In genomic region chr11:68903288-68903630, GRCh38 we compare ENCODE assay signal across 8 cellular contexts. TPM values are rescaled to one million over a fixed set of nuclear protein-coding genes. Genes with fewer than 3 reads are reported as not detected.
DNase-seq lines count a peak whose midpoint lies in the region; ATAC-seq and TF ChIP-seq lines count a peak whose summit lies in the region.

No MANE protein-coding gene starts in this region.

- peaks cover 0 to 46% (median 36%) of the 10 kb centered on the region in 9 donors for H3K36me3 ChIP-seq in heart left ventricle
- H3K36me3 ChIP-seq in SK-N-MC (ENCODE audit: insufficient read depth, low read length): peaks cover 38% of the 10 kb centered on the region
- peaks cover 15% of the 10 kb centered on the region for H3K36me3 ChIP-seq in skeletal muscle satellite cell (ENCODE audit: insufficient read depth, low read length)

- peak overlapping the region; percentile 90 for H3K9ac ChIP-seq in SK-N-MC (ENCODE audit: insufficient read length)
- H3K9ac ChIP-seq in skeletal muscle satellite cell (ENCODE audit: low read depth, low read length): peak overlapping the region; percentile 94

- WGBS in heart left ventricle, 4 donors: 5 to 7% (median 6%) methylated on average over 10 of the region's 10 CpGs

- H3K4me2 ChIP-seq in skeletal muscle satellite cell (ENCODE audit: low read length): peak overlapping the region; percentile 92

- peak in 2 of 4 donors; percentile 2 to 5 for ATAC-seq in heart left ventricle
- no peak for ATAC-seq in left cardiac atrium

- H3K4me1 ChIP-seq in heart left ventricle (peaks cover 10 to 42% (median 28%) of the 10 kb centered on the region in 12 donors), skeletal muscle satellite cell (ENCODE audit: control insufficient read depth, insufficient read depth, low read length) (peaks cover 15% of the 10 kb centered on the region)

- no peaks in the 10 kb centered on the region for H3K9me3 ChIP-seq in heart left ventricle
- H3K9me3 ChIP-seq in SK-N-MC (ENCODE audit: low read depth, low read length): no peaks in the 10 kb centered on the region
- no peaks in the 10 kb centered on the region for H3K9me3 ChIP-seq in skeletal muscle satellite cell (replicated peaks; ENCODE audit: low read length)

- TF ChIP-seq CTCF in heart left ventricle (IDR thresholded peaks at IDR 0.05) (no peak), fibroblast of the aortic adventitia (IDR thresholded peaks at IDR 0.05; ENCODE audit: insufficient read depth, low read length) (no peak)

- intact Hi-C loops in heart left ventricle (cut with DNase I): loop anchor here in 3 of 10 donors (5.0 to 10.0 kb wide), 5 partner anchors 61 to 184 kb away; partner anchors contain the start of genes CPT1A (in 1 of the 3) and TPCN2 (in 1 of the 3)
- intact Hi-C loops in left cardiac atrium (cut with DNase I): loop anchor here in 1 of 2 donors (10.0 kb wide), 1 partner anchor 142 kb away; the partner anchor contains the start of gene TPCN2

- H3K27ac ChIP-seq in heart left ventricle (peak overlapping the region in 11 of 12 donors; percentile 75 to 93 (median 87)), SK-N-MC (peak overlapping the region; percentile 71)

- H3K4me3 ChIP-seq in heart left ventricle (peak overlapping the region; percentile 73 to 96 (median 86)), SK-N-MC (peak overlapping the region; percentile 96), fibroblast of the aortic adventitia (ENCODE audit: low read depth, low read length) (peak overlapping the region; percentile 100), skeletal muscle satellite cell (ENCODE audit: low read length) (peak overlapping the region; percentile 97)

- H3K27me3 ChIP-seq in heart left ventricle: no peaks in the 10 kb centered on the region
- H3K27me3 ChIP-seq in skeletal muscle satellite cell (ENCODE audit: control insufficient read depth, insufficient read depth, low read length): no peaks in the 10 kb centered on the region

- DNase-seq in heart left ventricle (no peak), left cardiac atrium (no peak), SK-N-MC (ENCODE audit: low read depth, low spot score) (no peak), fibroblast of the aortic adventitia (ENCODE audit: low read depth) (no peak), middle frontal gyrus (ENCODE audit: extremely low spot score, low spot score) (no peak), NCI-H2171 (lab: John Stamatoyannopoulos, UW) (no peak), AG20443 (ENCODE audit: low spot score) (no peak)

- no peak for TF ChIP-seq POLR2A in heart left ventricle (IDR thresholded peaks at IDR 0.05)

RNA-seq across cellular contexts. Expression of gene MRPL21, which starts 0.4 kb away (rescaled TPM):
- 100 to 1,000 TPM in 2 of 9 donors, 10 to 100 TPM in 7; 59.9 to 120 (median 87.9) TPM for total RNA-seq in heart left ventricle
- polyA plus RNA-seq in heart left ventricle: 100 to 1,000 TPM; 117 to 230 TPM
- 10 to 100 TPM; 76.0 to 89.7 TPM for total RNA-seq in left cardiac atrium
- 57.8 and 62.9 TPM in 2 replicates for total RNA-seq in fibroblast of the aortic adventitia (ENCODE audit: low replicate concordance)
- 75.3 and 85.0 TPM in 2 replicates for total RNA-seq in skeletal muscle satellite cell (2012; rRNA removed)

RNA-seq across cellular contexts. Expression of gene IGHMBP2, which starts 0.4 kb away (rescaled TPM):
- total RNA-seq in heart left ventricle (10 to 100 TPM in 6 of 9 donors, 1 to 10 TPM in 3; 8.3 to 18.9 (median 13.7) TPM), left cardiac atrium (1 to 10 TPM; 8.2 to 9.0 TPM), fibroblast of the aortic adventitia (ENCODE audit: low replicate concordance) (10.8 and 11.0 TPM in 2 replicates)
- 10 to 100 TPM; 10.3 to 12.6 TPM for polyA plus RNA-seq in heart left ventricle
- 8.6 and 9.2 TPM in 2 replicates for total RNA-seq in skeletal muscle satellite cell (2012; rRNA removed)
